ENCODE assay signal across 28 cellular contexts in genomic region chr9:109342878-109343277, GRCh38. TPM values are rescaled to one million over a fixed set of nuclear protein-coding genes. Genes with fewer than 3 reads are reported as not detected.
"Had no signal": no experiment of that assay in that cellular context is flagged by ENCODE, and none has a peak within 500 bp of the region (broad histone marks: within the 10 kb centered on the region; RNA-seq: fewer than 3 reads in every experiment).

No MANE protein-coding gene starts in this region.

- H3K27ac ChIP-seq: adrenal gland, body of pancreas, coronary artery, dorsolateral prefrontal cortex, gastrocnemius medialis, right atrium auricular region, spleen, tibial artery, upper lobe of right lung had no signal

- H3K36me3 Mint-ChIP-seq: activated CD4-positive, alpha-beta memory T cell treated with anti-CD3 and anti-CD28 coated beads for 36 hours; activated naive CD8-positive, alpha-beta T cell treated with anti-CD3 and anti-CD28 coated beads for 36 hours; mesothelial cell of epicardium; naive thymus-derived CD8-positive, alpha-beta T cell had no signal

- H3K36me3 ChIP-seq: adrenal gland, gastrocnemius medialis, right atrium auricular region, spleen, suprapubic skin, tibial artery, upper lobe of right lung had no signal

- H3K9me3 Mint-ChIP-seq: activated CD4-positive, alpha-beta memory T cell treated with anti-CD3 and anti-CD28 coated beads for 36 hours; activated CD4-positive, alpha-beta T cell treated with anti-CD3 and anti-CD28 coated beads, Interleukin-2, amount 10 ng/mL, durations not matched to agents 24 days and 14 days; activated naive CD4-positive, alpha-beta T cell treated with anti-CD3 and anti-CD28 coated beads for 36 hours; activated naive CD8-positive, alpha-beta T cell treated with anti-CD3 and anti-CD28 coated beads for 36 hours; activated T-helper 1 cell treated with anti-CD3 and anti-CD28 coated beads, Interleukin-12 subunit alpha, Interleukin-12 subunit beta, Interleukin-2, Interleukin-4 antibody, amounts not matched to agents 30 ng/mL and 10 ng/mL and 1 ng/mL, durations not matched to agents 14 hours and 24 hours and 36 hours; mesothelial cell of epicardium had no signal

- H3K4me1 ChIP-seq: adrenal gland, gastrocnemius medialis, right atrium auricular region, spleen, tibial artery, upper lobe of right lung had no signal

- ATAC-seq: body of pancreas; gastrocnemius medialis; left cardiac atrium; naive thymus-derived CD8-positive, alpha-beta T cell; upper lobe of right lung had no signal

- H3K4me1 Mint-ChIP-seq: activated CD4-positive, alpha-beta T cell treated with anti-CD3 and anti-CD28 coated beads, Interleukin-2, amount 10 ng/mL, durations not matched to agents 24 days and 14 days; activated naive CD8-positive, alpha-beta T cell treated with anti-CD3 and anti-CD28 coated beads for 36 hours; naive thymus-derived CD8-positive, alpha-beta T cell had no signal

- H3K9me3 ChIP-seq: adrenal gland, body of pancreas, gastrocnemius medialis, right atrium auricular region, spleen, suprapubic skin, tibial artery, upper lobe of right lung had no signal

- H3K4me3 ChIP-seq: adrenal gland, body of pancreas, coronary artery, dorsolateral prefrontal cortex, gastrocnemius medialis, right atrium auricular region, spleen, suprapubic skin, tibial artery, upper lobe of right lung had no signal

- DNase-seq: activated CD4-positive, alpha-beta memory T cell treated with anti-CD3 and anti-CD28 coated beads for 36 hours; activated CD4-positive, alpha-beta T cell treated with anti-CD3 and anti-CD28 coated beads, Interleukin-2, amount 10 ng/mL, durations not matched to agents 24 days and 14 days; activated CD4-positive, CD25-positive, alpha-beta regulatory T cell treated with anti-CD3 and anti-CD28 coated beads, Interleukin-2, amount 50 U/mL, for 72 hours; activated CD8-positive, alpha-beta memory T cell treated with anti-CD3 and anti-CD28 coated beads, Interleukin-2, amount 50 U/mL, for 4 hours; activated effector memory CD4-positive, alpha-beta T cell treated with anti-CD3 and anti-CD28 coated beads, Interleukin-2, amount 50 U/mL, for 16 hours; activated naive CD4-positive, alpha-beta T cell treated with anti-CD3 and anti-CD28 coated beads for 36 hours; activated naive CD8-positive, alpha-beta T cell treated with anti-CD3 and anti-CD28 coated beads for 36 hours; activated T-cell treated with anti-CD3 and anti-CD28 coated beads, Interleukin-2, amount 50 U/mL, for 1 hour; adrenal gland; aorta; body of pancreas; dorsolateral prefrontal cortex; effector memory CD4-positive, alpha-beta T cell; gastrocnemius medialis; glutamatergic neuron; left cardiac atrium; mammary epithelial cell; naive thymus-derived CD8-positive, alpha-beta T cell; spleen; stimulated activated naive CD4-positive, alpha-beta T cell; upper lobe of right lung had no signal

- H3K27ac Mint-ChIP-seq: activated CD4-positive, alpha-beta memory T cell treated with anti-CD3 and anti-CD28 coated beads for 36 hours; activated CD4-positive, alpha-beta T cell treated with anti-CD3 and anti-CD28 coated beads, Interleukin-2, amount 10 ng/mL, durations not matched to agents 24 days and 14 days; activated naive CD4-positive, alpha-beta T cell treated with anti-CD3 and anti-CD28 coated beads for 36 hours; activated naive CD8-positive, alpha-beta T cell treated with anti-CD3 and anti-CD28 coated beads for 36 hours; activated T-helper 1 cell treated with anti-CD3 and anti-CD28 coated beads, Interleukin-12 subunit alpha, Interleukin-12 subunit beta, Interleukin-2, Interleukin-4 antibody, amounts not matched to agents 30 ng/mL and 10 ng/mL and 1 ng/mL, durations not matched to agents 14 hours and 24 hours and 36 hours; mesothelial cell of epicardium; naive thymus-derived CD8-positive, alpha-beta T cell had no signal

- FAIRE-seq: islet of Langerhans had no signal

- H3K27me3 ChIP-seq: adrenal gland, body of pancreas, dorsolateral prefrontal cortex, gastrocnemius medialis, right atrium auricular region, suprapubic skin, upper lobe of right lung had no signal

- H3K4me3 Mint-ChIP-seq: activated CD4-positive, alpha-beta memory T cell treated with anti-CD3 and anti-CD28 coated beads for 36 hours; activated CD4-positive, alpha-beta T cell treated with anti-CD3 and anti-CD28 coated beads, Interleukin-2, amount 10 ng/mL, durations not matched to agents 24 days and 14 days; activated naive CD4-positive, alpha-beta T cell treated with anti-CD3 and anti-CD28 coated beads for 36 hours; activated naive CD8-positive, alpha-beta T cell treated with anti-CD3 and anti-CD28 coated beads for 36 hours; activated T-helper 1 cell treated with anti-CD3 and anti-CD28 coated beads, Interleukin-12 subunit alpha, Interleukin-12 subunit beta, Interleukin-2, Interleukin-4 antibody, amounts not matched to agents 30 ng/mL and 10 ng/mL and 1 ng/mL, durations not matched to agents 14 hours and 24 hours and 36 hours; mesothelial cell of epicardium; naive thymus-derived CD8-positive, alpha-beta T cell had no signal

RNA-seq across cellular contexts. Expression of gene EPB41L4B, which starts 22.0 kb away (rescaled TPM):
- total RNA-seq: naive thymus-derived CD8-positive, alpha-beta T cell had no signal
- polyA plus RNA-seq: naive thymus-derived CD8-positive, alpha-beta T cell had no signal
